21 cellular contexts compared by ENCODE assay signal in genomic region chr20:57843941-57844625, GRCh38.
A peak's percentile ranks its signal among the peaks of the same experiment; 100 is the strongest.
DNase-seq lines count a peak whose midpoint lies in the region; ATAC-seq and TF ChIP-seq lines count a peak whose summit lies in the region.
"Had no signal": no experiment of that assay in that cellular context is flagged by ENCODE, and none has a peak within 500 bp of the region (broad histone marks: within the 10 kb centered on the region; RNA-seq: fewer than 3 reads in every experiment).

No MANE protein-coding gene starts in this region.

- intact Hi-C loops in PC-3 (cut with micrococcal nuclease), result no loop called here

- H2AFZ ChIP-seq in PC-3 (ENCODE audit: low read length), result no peak overlapping the region
- no peak overlapping the region for H2AFZ ChIP-seq in smooth muscle cell (ENCODE audit: low read depth)

- no peaks in the 10 kb centered on the region for H3K9me3 ChIP-seq in KOPT-K1 (ENCODE audit: insufficient read depth, low read length, poor library complexity, severe bottlenecking)
- H3K9me3 ChIP-seq in suprapubic skin, result no peaks in the 10 kb centered on the region
- no peaks in the 10 kb centered on the region for H3K9me3 ChIP-seq in PC-3 (ENCODE audit: low read length)
- H3K9me3 ChIP-seq in smooth muscle cell (replicated peaks; ENCODE audit: low read depth), result no peaks in the 10 kb centered on the region
- H3K9me3 ChIP-seq: SJSA1 had no signal

- BruUV-seq in PC-3 (replicated peaks; lab: Mats Ljungman, UMichigan), result no TSS peak

- H3K27ac ChIP-seq in KOPT-K1 (ENCODE audit: low read depth, low read length, poor library complexity, severe bottlenecking) (peak overlapping the region; percentile 66), suprapubic skin (no peak overlapping the region), PC-3 (ENCODE audit: low read length) (no peak overlapping the region), smooth muscle cell (ENCODE audit: low read depth) (no peak overlapping the region)
- H3K27ac ChIP-seq: 22Rv1, SJSA1 had no signal

- TF ChIP-seq POLR2A in suprapubic skin (IDR thresholded peaks at IDR 0.05), result no peak

- no peaks in the 10 kb centered on the region for H4K20me1 ChIP-seq in PC-3 (ENCODE audit: low read length)
- no peaks in the 10 kb centered on the region for H4K20me1 ChIP-seq in smooth muscle cell (ENCODE audit: low read depth)

- H3K4me2 ChIP-seq in PC-3 (ENCODE audit: low read length) (no peak overlapping the region), smooth muscle cell (no peak overlapping the region)

- no peaks in the 10 kb centered on the region for H3K4me1 Mint-ChIP-seq in activated CD8-positive, alpha-beta memory T cell treated with anti-CD3 and anti-CD28 coated beads, Interleukin-2, amount 10 ng/mL, durations not matched to agents 7 days and 5 days
- no peaks in the 10 kb centered on the region for H3K4me1 Mint-ChIP-seq in activated naive CD4-positive, alpha-beta T cell treated with anti-CD3 and anti-CD28 coated beads, Interleukin-2, amount 10 ng/mL, durations not matched to agents 7 days and 5 days

- peak; percentile 22 for DNase-seq in activated CD8-positive, alpha-beta memory T cell treated with anti-CD3 and anti-CD28 coated beads, Interleukin-2, amount 10 ng/mL, durations not matched to agents 7 days and 5 days
- DNase-seq in activated CD8-positive, alpha-beta memory T cell treated with anti-CD3 and anti-CD28 coated beads for 24 hours, result no peak
- peak; percentile 49 for DNase-seq in islet precursor cell
- peak; percentile 37 for DNase-seq in suprapubic skin (ENCODE audit: low spot score in 2 of 2)
- no peak for DNase-seq in PC-3
- DNase-seq in smooth muscle cell (lab: John Stamatoyannopoulos, UW; ENCODE audit: unreplicated experiment), result no peak
- DNase-seq in activated naive CD4-positive, alpha-beta T cell treated with anti-CD3 and anti-CD28 coated beads, Interleukin-2, amount 10 ng/mL, durations not matched to agents 7 days and 5 days, result no peak
- DNase-seq: ACHN, C1 segment of cervical spinal cord, Calu3, DMS153, Kasumi-1, NCI-H187 treated with DMSO at 0.1 percent for 48 hours, NCI-H2107, NCI-H446 treated with DMSO at 0.1 percent for 48 hours, NCI-H526 treated with DMSO at 0.1 percent for 48 hours, OCI-M1 had no signal

- no peak for TF ChIP-seq CTCF in suprapubic skin (IDR thresholded peaks at IDR 0.05)
- no peak for TF ChIP-seq CTCF in PC-3 (conservative IDR thresholded peaks at IDR 0.05; ENCODE audit: low read depth, low read length)
- TF ChIP-seq CTCF in smooth muscle cell (IDR thresholded peaks at IDR 0.05; ENCODE audit: borderline replicate concordance, insufficient read depth, poor library complexity, severe bottlenecking), result no peak

- no peaks in the 10 kb centered on the region for H3K4me1 ChIP-seq in suprapubic skin
- H3K4me1 ChIP-seq in PC-3 (ENCODE audit: insufficient read depth, low read length), result 0 out of 2 replicates have a peak, but pooled peaks cover 7% of the 10 kb centered on the region
- no peaks in the 10 kb centered on the region for H3K4me1 ChIP-seq in smooth muscle cell (ENCODE audit: low read depth)
- H3K4me1 ChIP-seq: SJSA1 had no signal

- H3K9me3 Mint-ChIP-seq in activated CD8-positive, alpha-beta memory T cell treated with anti-CD3 and anti-CD28 coated beads, Interleukin-2, amount 10 ng/mL, durations not matched to agents 7 days and 5 days (ENCODE audit: low read depth), result no peaks in the 10 kb centered on the region
- no peaks in the 10 kb centered on the region for H3K9me3 Mint-ChIP-seq in activated naive CD4-positive, alpha-beta T cell treated with anti-CD3 and anti-CD28 coated beads, Interleukin-2, amount 10 ng/mL, durations not matched to agents 7 days and 5 days
- H3K9me3 Mint-ChIP-seq: CD8-positive, alpha-beta T cell had no signal

- 92% methylated on average over 14 of the region's 14 CpGs for WGBS in suprapubic skin
- WGBS in smooth muscle cell (ENCODE audit: low lambda C conversion rate), result 94% methylated on average over 14 of the region's 14 CpGs

- H3F3A ChIP-seq in PC-3 (ENCODE audit: low read length, unreplicated experiment) (no peaks in the 10 kb centered on the region), smooth muscle cell (ENCODE audit: low read depth) (no peaks in the 10 kb centered on the region)

- H3K27me3 ChIP-seq in suprapubic skin, result no peaks in the 10 kb centered on the region
- no peaks in the 10 kb centered on the region for H3K27me3 ChIP-seq in PC-3 (ENCODE audit: low read length)
- no peaks in the 10 kb centered on the region for H3K27me3 ChIP-seq in smooth muscle cell (ENCODE audit: low read depth)
- H3K27me3 ChIP-seq: SJSA1 had no signal

- TF ChIP-seq EP300 in suprapubic skin (IDR thresholded peaks at IDR 0.05), result no peak

- H3K79me2 ChIP-seq in PC-3 (ENCODE audit: low read length) (no peaks in the 10 kb centered on the region), smooth muscle cell (ENCODE audit: low read depth) (no peaks in the 10 kb centered on the region)

- no peak overlapping the region for H3K27ac Mint-ChIP-seq in activated CD8-positive, alpha-beta memory T cell treated with anti-CD3 and anti-CD28 coated beads, Interleukin-2, amount 10 ng/mL, durations not matched to agents 7 days and 5 days
- no peak overlapping the region for H3K27ac Mint-ChIP-seq in activated naive CD4-positive, alpha-beta T cell treated with anti-CD3 and anti-CD28 coated beads, Interleukin-2, amount 10 ng/mL, durations not matched to agents 7 days and 5 days
- H3K27ac Mint-ChIP-seq: CD8-positive, alpha-beta T cell had no signal

- POLR2A ChIA-PET in PC-3 (lab: Charles Lee; ENCODE audit: unreplicated experiment), result no interaction called here

- no peak overlapping the region for H3K4me3 ChIP-seq in suprapubic skin
- no peak overlapping the region for H3K4me3 ChIP-seq in PC-3 (ENCODE audit: low read length)
- H3K4me3 ChIP-seq in smooth muscle cell, result no peak overlapping the region
- H3K4me3 ChIP-seq: SJSA1 had no signal

- no peak overlapping the region for H3K4me3 Mint-ChIP-seq in activated CD8-positive, alpha-beta memory T cell treated with anti-CD3 and anti-CD28 coated beads, Interleukin-2, amount 10 ng/mL, durations not matched to agents 7 days and 5 days
- no peak overlapping the region for H3K4me3 Mint-ChIP-seq in activated naive CD4-positive, alpha-beta T cell treated with anti-CD3 and anti-CD28 coated beads, Interleukin-2, amount 10 ng/mL, durations not matched to agents 7 days and 5 days
- H3K4me3 Mint-ChIP-seq: CD8-positive, alpha-beta T cell had no signal

- no peak for ATAC-seq in activated CD8-positive, alpha-beta memory T cell treated with anti-CD3 and anti-CD28 coated beads, Interleukin-2, amount 10 ng/mL, durations not matched to agents 7 days and 5 days
- no peak for ATAC-seq in PC-3
- ATAC-seq: CD8-positive, alpha-beta T cell had no signal

- H3K27me3 Mint-ChIP-seq in activated CD8-positive, alpha-beta memory T cell treated with anti-CD3 and anti-CD28 coated beads, Interleukin-2, amount 10 ng/mL, durations not matched to agents 7 days and 5 days, result peaks cover 21% of the 10 kb centered on the region
- peaks cover 34% of the 10 kb centered on the region for H3K27me3 Mint-ChIP-seq in activated naive CD4-positive, alpha-beta T cell treated with anti-CD3 and anti-CD28 coated beads, Interleukin-2, amount 10 ng/mL, durations not matched to agents 7 days and 5 days

- H3K36me3 Mint-ChIP-seq in activated CD8-positive, alpha-beta memory T cell treated with anti-CD3 and anti-CD28 coated beads, Interleukin-2, amount 10 ng/mL, durations not matched to agents 7 days and 5 days, result no peaks in the 10 kb centered on the region
- no peaks in the 10 kb centered on the region for H3K36me3 Mint-ChIP-seq in activated naive CD4-positive, alpha-beta T cell treated with anti-CD3 and anti-CD28 coated beads, Interleukin-2, amount 10 ng/mL, durations not matched to agents 7 days and 5 days
- H3K36me3 Mint-ChIP-seq: CD8-positive, alpha-beta T cell had no signal

- CTCF ChIA-PET in activated CD8-positive, alpha-beta memory T cell treated with anti-CD3 and anti-CD28 coated beads, Interleukin-2, amount 10 ng/mL, durations not matched to agents 7 days and 5 days (lab: Charles Lee), result no interaction called here
- CTCF ChIA-PET in PC-3 (lab: Charles Lee), result no interaction called here
- CTCF ChIA-PET in activated naive CD4-positive, alpha-beta T cell treated with anti-CD3 and anti-CD28 coated beads, Interleukin-2, amount 10 ng/mL, durations not matched to agents 7 days and 5 days (lab: Charles Lee), result no interaction called here

- H3K9ac ChIP-seq in PC-3 (ENCODE audit: low read length), result no peak overlapping the region
- no peak overlapping the region for H3K9ac ChIP-seq in smooth muscle cell (ENCODE audit: low read depth)

- no peaks in the 10 kb centered on the region for H3K9me2 ChIP-seq in PC-3 (replicated peaks; ENCODE audit: low read length)

- no peaks in the 10 kb centered on the region for H3K36me3 ChIP-seq in KOPT-K1 (ENCODE audit: insufficient read depth, low read length)
- no peaks in the 10 kb centered on the region for H3K36me3 ChIP-seq in suprapubic skin
- no peaks in the 10 kb centered on the region for H3K36me3 ChIP-seq in PC-3 (ENCODE audit: low read depth, low read length)
- H3K36me3 ChIP-seq in smooth muscle cell (ENCODE audit: low read depth), result no peaks in the 10 kb centered on the region
- H3K36me3 ChIP-seq: SJSA1 had no signal

Comparison
In these comparisons a context has a peak if more than half of its experiments do, and no peak if none do; other contexts are left out.
1. DNase-seq: peak in activated CD8-positive, alpha-beta memory T cell treated with anti-CD3 and anti-CD28 coated beads, Interleukin-2, amount 10 ng/mL, durations not matched to agents 7 days and 5 days (single experiment), islet precursor cell (single experiment) and suprapubic skin (2 of 2); none in activated CD8-positive, alpha-beta memory T cell treated with anti-CD3 and anti-CD28 coated beads for 24 hours (single experiment), PC-3 (single experiment), smooth muscle cell (single experiment) and activated naive CD4-positive, alpha-beta T cell treated with anti-CD3 and anti-CD28 coated beads, Interleukin-2, amount 10 ng/mL, durations not matched to agents 7 days and 5 days (single experiment).